9 cellular contexts compared by ENCODE assay signal in the genomic region with DNA sequence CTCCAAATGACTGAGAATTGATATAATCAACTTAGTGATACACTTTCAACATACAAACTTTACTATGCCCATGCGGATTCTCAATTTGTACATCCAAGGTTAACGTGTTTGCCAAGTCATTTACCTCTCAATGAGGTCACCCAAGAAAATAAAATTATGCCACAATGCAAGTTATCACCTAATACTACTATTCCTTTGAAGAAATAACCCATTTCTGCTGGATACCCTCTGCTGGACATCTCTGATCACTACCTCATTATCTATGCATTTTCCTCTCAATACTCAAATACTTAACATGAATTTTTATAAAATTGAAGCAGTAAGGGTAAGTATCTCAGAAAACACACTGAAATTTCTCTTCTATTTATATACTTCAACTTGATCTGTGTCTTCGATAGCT. TPM values are rescaled to one million over a fixed set of nuclear protein-coding genes. Genes with fewer than 3 reads are reported as not detected.
DNase-seq lines count a peak whose midpoint lies in the region; ATAC-seq and TF ChIP-seq lines count a peak whose summit lies in the region.
"Had no signal": no experiment of that assay in that cellular context is flagged by ENCODE, and none has a peak within 500 bp of the region (broad histone marks: within the 10 kb centered on the region; RNA-seq: fewer than 3 reads in every experiment).

No MANE protein-coding gene starts in this region.

- in situ Hi-C loops in brain microvascular endothelial cell (cut with HindIII; ENCODE audit: low pct_ligation_motif_present, low sequenced_read_pairs): no loop called here

- H3K27ac Mint-ChIP-seq in osteocyte (ENCODE audit: unreplicated experiment): peak overlapping the region; percentile 32

- peaks cover 3% of the 10 kb centered on the region for H3K36me3 ChIP-seq in brain microvascular endothelial cell (replicated peaks)

- H3K27ac ChIP-seq in brain microvascular endothelial cell: no peak overlapping the region

- peak; percentile 12 for TF ChIP-seq CTCF in brain microvascular endothelial cell (IDR thresholded peaks at IDR 0.05; ENCODE audit: low read depth, low read length, missing control alignments)
- TF ChIP-seq CTCF in osteocyte (IDR thresholded peaks at IDR 0.05): peak; percentile 48

- H3K4me1 Mint-ChIP-seq in osteocyte (ENCODE audit: unreplicated experiment): peaks cover 53% of the 10 kb centered on the region

- H3K9me3 Mint-ChIP-seq in osteocyte (ENCODE audit: unreplicated experiment): no peaks in the 10 kb centered on the region

- peaks cover 18% of the 10 kb centered on the region for H3K36me3 Mint-ChIP-seq in osteocyte (ENCODE audit: unreplicated experiment)

- H3K27me3 Mint-ChIP-seq in osteocyte (ENCODE audit: unreplicated experiment): no peaks in the 10 kb centered on the region

- H3K4me3 ChIP-seq in brain microvascular endothelial cell (ENCODE audit: low read depth, low read length): no peak overlapping the region

- DNase-seq in SHP77 treated with DMSO at 0.1 percent for 48 hours (lab: John Stamatoyannopoulos, UW): peak; percentile 3
- no peak for DNase-seq in SHP77 (lab: John Stamatoyannopoulos, UW)
- peak; percentile 39 to 44 for DNase-seq in Kasumi-1 (lab: John Stamatoyannopoulos, UW)
- no peak for DNase-seq in brain microvascular endothelial cell
- no peak for DNase-seq in osteocyte (ENCODE audit: extremely low spot score, unreplicated experiment)
- no peak for DNase-seq in NCI-H187 (lab: John Stamatoyannopoulos, UW)
- DNase-seq in stimulated activated naive CD8-positive, alpha-beta T cell treated with anti-CD3 and anti-CD28 coated beads, Interleukin-15, Interleukin-2, amounts not matched to agents 100 U/mL and 50 U/mL, for 24 hours: no peak
- DNase-seq: retina had no signal

- no peaks in the 10 kb centered on the region for H3K27me3 ChIP-seq in brain microvascular endothelial cell (replicated peaks)

- H3K4me3 Mint-ChIP-seq in osteocyte (ENCODE audit: unreplicated experiment): no peak overlapping the region

- no peak for ATAC-seq in GM18517 (IDR thresholded peaks at IDR 0.05; ENCODE audit: unreplicated experiment)
- no peak for ATAC-seq in stimulated activated naive CD8-positive, alpha-beta T cell treated with anti-CD3 and anti-CD28 coated beads, Interleukin-15, Interleukin-2, amounts not matched to agents 100 U/mL and 50 U/mL, for 24 hours

RNA-seq across cellular contexts. Expression of a gene that starts 12.7 kb away (rescaled TPM):
- 55.6 and 63.0 TPM in 2 replicates for total RNA-seq in osteocyte

Comparison
In these comparisons a context has a peak if more than half of its experiments do, and no peak if none do; other contexts are left out.
1. DNase-seq: peak in SHP77 treated with DMSO at 0.1 percent for 48 hours (single experiment) and Kasumi-1 (2 of 2); none in SHP77 (0 of 2), brain microvascular endothelial cell (single experiment), osteocyte (single experiment), NCI-H187 (0 of 2) and stimulated activated naive CD8-positive, alpha-beta T cell treated with anti-CD3 and anti-CD28 coated beads, Interleukin-15, Interleukin-2, amounts not matched to agents 100 U/mL and 50 U/mL, for 24 hours (single experiment).